12 cellular contexts compared by ENCODE assay signal in genomic region chr2:64250751-64251405, GRCh38.
"Had no signal": no experiment of that assay in that cellular context is flagged by ENCODE, and none has a peak within 500 bp of the region (broad histone marks: within the 10 kb centered on the region; RNA-seq: fewer than 3 reads in every experiment).

No MANE protein-coding gene starts in this region.

- H3K4me1 ChIP-seq: esophagus squamous epithelium, transverse colon had no signal

- H3K36me3 ChIP-seq: esophagus squamous epithelium, transverse colon had no signal

- H3K4me3 ChIP-seq: dorsolateral prefrontal cortex, esophagus squamous epithelium, lung, transverse colon had no signal

- H3K27me3 ChIP-seq: dorsolateral prefrontal cortex, esophagus squamous epithelium, transverse colon had no signal

- H3K27ac ChIP-seq: esophagus squamous epithelium, transverse colon had no signal

- H3K4me3 Mint-ChIP-seq: activated naive CD8-positive, alpha-beta T cell treated with anti-CD3 and anti-CD28 coated beads, Interleukin-2, amount 10 ng/mL, durations not matched to agents 7 days and 5 days; activated T-helper 1 cell treated with anti-CD3 and anti-CD28 coated beads, Interleukin-12 subunit alpha, Interleukin-12 subunit beta, Interleukin-2, Interleukin-4 antibody, amounts not matched to agents 30 ng/mL and 10 ng/mL and 1 ng/mL, durations not matched to agents 14 hours and 24 hours and 36 hours; stimulated activated naive B cell treated with anti-CD40 and anti-IgM and Interleukin-4, amounts not matched to agents 10 μg/mL and 1 μg/mL and 100 μg/mL, for 72 hours; T-cell had no signal

- H3K27ac Mint-ChIP-seq: activated naive CD8-positive, alpha-beta T cell treated with anti-CD3 and anti-CD28 coated beads, Interleukin-2, amount 10 ng/mL, durations not matched to agents 7 days and 5 days; activated T-helper 1 cell treated with anti-CD3 and anti-CD28 coated beads, Interleukin-12 subunit alpha, Interleukin-12 subunit beta, Interleukin-2, Interleukin-4 antibody, amounts not matched to agents 30 ng/mL and 10 ng/mL and 1 ng/mL, durations not matched to agents 14 hours and 24 hours and 36 hours; stimulated activated naive B cell treated with anti-CD40 and anti-IgM and Interleukin-4, amounts not matched to agents 10 μg/mL and 1 μg/mL and 100 μg/mL, for 72 hours; T-cell had no signal

- H3K27me3 Mint-ChIP-seq: activated naive CD8-positive, alpha-beta T cell treated with anti-CD3 and anti-CD28 coated beads, Interleukin-2, amount 10 ng/mL, durations not matched to agents 7 days and 5 days; stimulated activated naive B cell treated with anti-CD40 and anti-IgM and Interleukin-4, amounts not matched to agents 10 μg/mL and 1 μg/mL and 100 μg/mL, for 72 hours; T-cell had no signal

- DNase-seq: activated naive CD4-positive, alpha-beta T cell; activated naive CD8-positive, alpha-beta T cell treated with anti-CD3 and anti-CD28 coated beads, Interleukin-2, amount 10 ng/mL, durations not matched to agents 7 days and 5 days; esophagus squamous epithelium; stimulated activated CD4-positive, alpha-beta T cell treated with anti-CD3 and anti-CD28 coated beads, Interleukin-2, amount 100 ng/mL, for 48 hours; stimulated activated naive B cell treated with anti-CD40 and anti-IgM and Interleukin-4, amounts not matched to agents 10 μg/mL and 1 μg/mL and 100 μg/mL, for 72 hours; T-cell; T-helper 9 cell; transverse colon had no signal

- ATAC-seq: activated CD4-positive, CD25-positive, alpha-beta regulatory T cell treated with anti-CD3 and anti-CD28 coated beads, Interleukin-2, amount 50 U/mL, for 24 hours; stimulated activated naive B cell treated with anti-CD40 and anti-IgM and Interleukin-4, amounts not matched to agents 10 μg/mL and 1 μg/mL and 100 μg/mL, for 72 hours; T-cell had no signal

- H3K4me1 Mint-ChIP-seq: T-cell had no signal

- H3K9me3 ChIP-seq: esophagus squamous epithelium, transverse colon had no signal

- H3K9me3 Mint-ChIP-seq: activated naive CD8-positive, alpha-beta T cell treated with anti-CD3 and anti-CD28 coated beads, Interleukin-2, amount 10 ng/mL, durations not matched to agents 7 days and 5 days; activated T-helper 1 cell treated with anti-CD3 and anti-CD28 coated beads, Interleukin-12 subunit alpha, Interleukin-12 subunit beta, Interleukin-2, Interleukin-4 antibody, amounts not matched to agents 30 ng/mL and 10 ng/mL and 1 ng/mL, durations not matched to agents 14 hours and 24 hours and 36 hours; stimulated activated naive B cell treated with anti-CD40 and anti-IgM and Interleukin-4, amounts not matched to agents 10 μg/mL and 1 μg/mL and 100 μg/mL, for 72 hours; T-cell had no signal

- H3K36me3 Mint-ChIP-seq: activated naive CD8-positive, alpha-beta T cell treated with anti-CD3 and anti-CD28 coated beads, Interleukin-2, amount 10 ng/mL, durations not matched to agents 7 days and 5 days had no signal
